In the genomic region with DNA sequence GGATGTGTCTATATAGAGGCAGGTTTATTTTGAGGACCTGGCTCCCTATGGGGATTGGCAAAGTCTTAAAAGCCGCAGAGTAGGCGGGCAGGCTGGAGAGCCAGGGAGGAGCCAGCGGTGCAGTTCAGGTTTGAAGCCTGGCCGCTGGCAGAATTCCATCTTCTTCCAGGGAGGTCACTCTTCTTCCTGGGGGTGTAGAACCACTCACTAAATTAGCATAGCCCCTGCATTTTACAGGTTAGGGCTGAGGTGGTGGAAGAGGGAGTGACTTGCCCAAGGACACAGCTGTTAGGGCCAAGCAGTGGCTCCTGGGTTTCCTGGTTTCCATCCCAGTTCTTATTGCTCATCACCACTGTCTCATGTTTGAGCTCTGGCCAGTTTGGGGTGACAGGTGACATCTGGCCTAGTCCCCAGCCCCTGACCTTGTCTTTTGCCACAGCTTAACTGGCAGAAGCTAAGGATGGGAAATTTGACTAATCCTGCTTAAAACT, we compare ENCODE assay signal across 8 cellular contexts. TPM values are rescaled to one million over a fixed set of nuclear protein-coding genes. Genes with fewer than 3 reads are reported as not detected.
DNase-seq lines count a peak whose midpoint lies in the region; ATAC-seq and TF ChIP-seq lines count a peak whose summit lies in the region.

No MANE protein-coding gene starts in this region.

- H3K36me3 ChIP-seq in prostate gland = peaks cover 0 to 4% of the 10 kb centered on the region in 2 donors

- no peak for TF ChIP-seq POLR2A in prostate gland (IDR thresholded peaks at IDR 0.05)

- no peaks in the 10 kb centered on the region for H3K9me3 Mint-ChIP-seq in activated naive CD4-positive, alpha-beta T cell treated with anti-CD3 and anti-CD28 coated beads, Interleukin-2, amount 50 U/mL, for 72 hours

- no peaks in the 10 kb centered on the region for H3K9me3 ChIP-seq in prostate gland

- H3K27me3 ChIP-seq in prostate gland (replicated peaks; ENCODE audit: insufficient read depth) = no peaks in the 10 kb centered on the region

- peak overlapping the region in 1 of 2 donors; percentile 75 for H3K27ac Mint-ChIP-seq in activated naive CD4-positive, alpha-beta T cell treated with anti-CD3 and anti-CD28 coated beads, Interleukin-2, amount 50 U/mL, for 72 hours

- 13% methylated on average over 4 of the region's 4 CpGs for WGBS in prostate gland

- ATAC-seq in activated naive CD4-positive, alpha-beta T cell treated with anti-CD3 and anti-CD28 coated beads, Interleukin-2, amount 50 U/mL, for 72 hours = peak; percentile 56 to 65
- ATAC-seq in left cardiac atrium = peak; percentile 27 to 69
- no peak for ATAC-seq in GM21723 (IDR thresholded peaks at IDR 0.05; ENCODE audit: unreplicated experiment)

- peak overlapping the region; percentile 96 to 97 for H3K27ac ChIP-seq in prostate gland

- intact Hi-C loops in left cardiac atrium (cut with DNase I) = loop anchor here in 1 of 2 donors (5.0 kb wide), 1 partner anchor 57 kb away; no protein-coding TSS in a partner anchor
- intact Hi-C loops in prostate gland (cut with DNase I) = loop anchor here (2.0 kb wide), 1 partner anchor 112 kb away; no protein-coding TSS in a partner anchor

- peak; percentile 68 for DNase-seq in NCI-H2196 (lab: John Stamatoyannopoulos, UW; ENCODE audit: unreplicated experiment)
- no peak for DNase-seq in NCI-H2196 treated with DMSO at 0.1 percent for 48 hours (lab: John Stamatoyannopoulos, UW; ENCODE audit: unreplicated experiment)
- peak; percentile 62 for DNase-seq in NCI-H510A (lab: John Stamatoyannopoulos, UW)
- DNase-seq in activated naive CD4-positive, alpha-beta T cell treated with anti-CD3 and anti-CD28 coated beads, Interleukin-2, amount 50 U/mL, for 72 hours (ENCODE audit: low spot score in 2 of 2) = no peak
- DNase-seq in left cardiac atrium = peak; percentile 50
- peak; percentile 27 for DNase-seq in prostate gland (ENCODE audit: low spot score)
- no peak for DNase-seq in activated effector memory CD4-positive, alpha-beta T cell treated with anti-CD3 and anti-CD28 coated beads, Interleukin-2, amount 50 U/mL, for 16 hours

- H3K36me3 Mint-ChIP-seq in activated naive CD4-positive, alpha-beta T cell treated with anti-CD3 and anti-CD28 coated beads, Interleukin-2, amount 50 U/mL, for 72 hours = no peaks in the 10 kb centered on the region

- H3K4me1 ChIP-seq in prostate gland (replicated peaks) = peaks cover 2% of the 10 kb centered on the region

- peak overlapping the region; percentile 96 to 97 for H3K4me3 ChIP-seq in prostate gland

- TF ChIP-seq CTCF in prostate gland (IDR thresholded peaks at IDR 0.05) = no peak

RNA-seq across cellular contexts. Expression of a gene that starts 1.4 kb away (rescaled TPM):
- 10 to 100 TPM in 1 of 2 donors, 1 to 10 TPM in 1; 2.5 to 10.6 TPM for total RNA-seq in activated naive CD4-positive, alpha-beta T cell treated with anti-CD3 and anti-CD28 coated beads, Interleukin-2, amount 50 U/mL, for 72 hours
- total RNA-seq in left cardiac atrium = 100 to 1,000 TPM; 126 to 149 TPM
- total RNA-seq in prostate gland = 100 to 1,000 TPM; 115 to 136 TPM

RNA-seq across cellular contexts. Expression of a gene that starts 26.5 kb away (rescaled TPM):
- 100 to 1,000 TPM; 140 to 184 TPM for total RNA-seq in activated naive CD4-positive, alpha-beta T cell treated with anti-CD3 and anti-CD28 coated beads, Interleukin-2, amount 50 U/mL, for 72 hours
- total RNA-seq in left cardiac atrium (100 to 1,000 TPM; 143 to 145 TPM), prostate gland (100 to 1,000 TPM; 223 to 264 TPM)

RNA-seq across cellular contexts. Expression of a gene that starts 45.7 kb away (rescaled TPM):
- total RNA-seq in activated naive CD4-positive, alpha-beta T cell treated with anti-CD3 and anti-CD28 coated beads, Interleukin-2, amount 50 U/mL, for 72 hours = not detected
- 1 to 10 TPM; 2.4 to 6.5 TPM for total RNA-seq in left cardiac atrium
- total RNA-seq in prostate gland = under 1 TPM in 1 of 2 donors, not detected in 1; 0.59 TPM

Comparison
In these comparisons a context has a peak if more than half of its experiments do, and no peak if none do; other contexts are left out.
1. DNase-seq: peak in NCI-H2196 (single experiment), NCI-H510A (single experiment), left cardiac atrium (single experiment) and prostate gland (single experiment); none in NCI-H2196 treated with DMSO at 0.1 percent for 48 hours (single experiment), activated naive CD4-positive, alpha-beta T cell treated with anti-CD3 and anti-CD28 coated beads, Interleukin-2, amount 50 U/mL, for 72 hours (0 of 2) and activated effector memory CD4-positive, alpha-beta T cell treated with anti-CD3 and anti-CD28 coated beads, Interleukin-2, amount 50 U/mL, for 16 hours (single experiment).
2. RNA of a gene that starts 1.4 kb away (total RNA-seq): 126 to 149 TPM in left cardiac atrium and 115 to 136 TPM in prostate gland; 2.5 to 10.6 TPM in activated naive CD4-positive, alpha-beta T cell treated with anti-CD3 and anti-CD28 coated beads, Interleukin-2, amount 50 U/mL, for 72 hours; every median in the first group is over 4 times any median in the second.